Comparison of ENCODE assay signal across 8 cellular contexts in the genomic region with DNA sequence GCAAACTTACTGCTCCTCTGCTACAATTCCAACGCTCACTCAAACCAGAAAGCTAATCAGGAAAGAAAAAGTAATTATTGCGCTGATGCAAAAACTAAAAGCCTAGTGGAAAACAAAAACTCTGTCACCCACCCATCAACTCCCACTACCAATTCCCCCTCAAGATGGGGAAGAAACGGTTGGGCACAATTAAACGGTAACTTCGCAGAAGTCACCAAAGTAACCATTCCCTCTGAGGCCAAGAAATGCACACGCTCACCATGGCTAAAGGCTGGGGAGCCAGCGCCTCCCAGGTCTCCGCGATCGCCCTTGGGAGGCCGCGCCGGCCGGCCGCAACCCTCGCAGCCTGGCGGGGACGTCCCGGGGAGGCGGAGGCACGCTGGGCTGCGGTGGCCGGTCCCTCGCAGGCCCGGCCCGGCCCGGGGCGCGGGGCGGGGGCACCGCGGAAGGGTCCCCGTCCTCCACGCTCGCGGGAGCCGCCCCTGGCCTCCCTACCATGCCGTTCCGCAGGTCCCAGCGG. TPM values are rescaled to one million over a fixed set of nuclear protein-coding genes. Genes with fewer than 3 reads are reported as not detected.
DNase-seq lines count a peak whose midpoint lies in the region; ATAC-seq and TF ChIP-seq lines count a peak whose summit lies in the region.

No MANE protein-coding gene starts in this region.

- TF ChIP-seq CTCF in CD8-positive, alpha-beta T cell (IDR thresholded peaks at IDR 0.05), result no peak
- TF ChIP-seq CTCF in activated B cell treated with CpG ODN at 0.5 μM for 24 hours (IDR thresholded peaks at IDR 0.05) (no peak), neutrophil (IDR thresholded peaks at IDR 0.05) (no peak)

- no peaks in the 10 kb centered on the region for H3K9me3 ChIP-seq in CD8-positive, alpha-beta T cell (ENCODE audit: low read length)
- H3K9me3 ChIP-seq in neutrophil, result no peaks in the 10 kb centered on the region

- DNase-seq in CD8-positive, alpha-beta T cell, result no peak
- DNase-seq in activated B cell treated with CpG ODN at 0.5 μM for 24 hours, result no peak
- peak; percentile 58 for DNase-seq in germinal center (ENCODE audit: low spot score)
- no peak for DNase-seq in NK-92 treated with Interleukin-12 subunit alpha and Interleukin-12 subunit beta, amount 100 ng/mL, for 24 hours (lab: John Stamatoyannopoulos, UW)
- DNase-seq in NCI-H446 (lab: John Stamatoyannopoulos, UW), result no peak

- H3K4me3 Mint-ChIP-seq in CD8-positive, alpha-beta T cell, result peak overlapping the region; percentile 99
- H3K4me3 Mint-ChIP-seq in activated B cell treated with CpG ODN at 0.5 μM for 24 hours, result peak overlapping the region; percentile 99

- peak overlapping the region; percentile 84 for H3K4me3 ChIP-seq in CD8-positive, alpha-beta T cell (ENCODE audit: low read depth, low read length)
- peak overlapping the region; percentile 78 to 97 for H3K4me3 ChIP-seq in neutrophil (ENCODE audit: low read depth in 1 of 2, low read length in 1 of 2)

- peak overlapping the region; percentile 96 for H3K27ac Mint-ChIP-seq in CD8-positive, alpha-beta T cell
- peak overlapping the region; percentile 100 for H3K27ac Mint-ChIP-seq in activated B cell treated with CpG ODN at 0.5 μM for 24 hours

- intact Hi-C loops in CD8-positive, alpha-beta T cell (cut with DNase I, micrococcal nuclease), result loop anchor here (1.0 to 5.0 kb wide), 10 partner anchors 36 to 1226 kb away; a partner anchor contains a TSS
- intact Hi-C loops in activated B cell treated with CpG ODN at 0.5 μM for 24 hours (cut with micrococcal nuclease), result loop anchor here (1.0 to 5.0 kb wide), 10 partner anchors 46 to 1544 kb away; a partner anchor contains a TSS

- H3K36me3 Mint-ChIP-seq in CD8-positive, alpha-beta T cell, result peaks cover 31% of the 10 kb centered on the region
- H3K36me3 Mint-ChIP-seq in activated B cell treated with CpG ODN at 0.5 μM for 24 hours (ENCODE audit: low read depth), result peaks cover 25% of the 10 kb centered on the region

- H3K27me3 Mint-ChIP-seq in CD8-positive, alpha-beta T cell (ENCODE audit: low read depth), result no peaks in the 10 kb centered on the region
- no peaks in the 10 kb centered on the region for H3K27me3 Mint-ChIP-seq in activated B cell treated with CpG ODN at 0.5 μM for 24 hours

- H3K27ac ChIP-seq in CD8-positive, alpha-beta T cell (ENCODE audit: low read depth, low read length), result peak overlapping the region; percentile 96
- peak overlapping the region; percentile 97 for H3K27ac ChIP-seq in neutrophil

- POLR2A ChIA-PET in CD8-positive, alpha-beta T cell (lab: Charles Lee), result interaction anchor here (1.3 to 2.3 kb wide), 3 partner anchors 24 to 757 kb away, joined by 4 to 9 read pairs (median 5); a partner anchor contains a TSS
- POLR2A ChIA-PET in activated B cell treated with CpG ODN at 0.5 μM for 24 hours (lab: Charles Lee), result interaction anchor here (0.7 to 3.1 kb wide), 5 partner anchors 47 to 1226 kb away, joined by 3 to 15 read pairs (median 3); a partner anchor contains a TSS

- peaks cover 22% of the 10 kb centered on the region for H3K4me1 ChIP-seq in CD8-positive, alpha-beta T cell (ENCODE audit: insufficient read depth, low read length)
- H3K4me1 ChIP-seq in neutrophil (ENCODE audit: control insufficient read depth in 1 of 2, insufficient read depth in 1 of 2, low read depth in 1 of 2, low read length in 1 of 2), result peaks cover 30 to 36% of the 10 kb centered on the region in 2 experiments

- peaks cover 5% of the 10 kb centered on the region for H3K36me3 ChIP-seq in CD8-positive, alpha-beta T cell (ENCODE audit: insufficient read depth, low read length)
- peaks cover 18% of the 10 kb centered on the region for H3K36me3 ChIP-seq in neutrophil

- ATAC-seq in CD8-positive, alpha-beta T cell, result no peak
- ATAC-seq in GM19395 (IDR thresholded peaks at IDR 0.05; ENCODE audit: unreplicated experiment), result peak; percentile 33
- peak; percentile 23 for ATAC-seq in HG03469 (IDR thresholded peaks at IDR 0.05; ENCODE audit: unreplicated experiment)
- no peak for ATAC-seq in activated B cell treated with CpG ODN at 0.5 μM for 24 hours (ENCODE audit: low read depth)

- H3K9me3 Mint-ChIP-seq in CD8-positive, alpha-beta T cell, result no peaks in the 10 kb centered on the region
- no peaks in the 10 kb centered on the region for H3K9me3 Mint-ChIP-seq in activated B cell treated with CpG ODN at 0.5 μM for 24 hours

- H3K4me1 Mint-ChIP-seq in CD8-positive, alpha-beta T cell (ENCODE audit: low read depth), result peaks cover 39% of the 10 kb centered on the region
- H3K4me1 Mint-ChIP-seq in activated B cell treated with CpG ODN at 0.5 μM for 24 hours, result peaks cover 29% of the 10 kb centered on the region

- CTCF ChIA-PET in CD8-positive, alpha-beta T cell (lab: Charles Lee), result interaction anchor here (1.8 kb wide), 1 partner anchor 17 kb away, joined by 7 read pairs; no protein-coding TSS in a partner anchor
- CTCF ChIA-PET in activated B cell treated with CpG ODN at 0.5 μM for 24 hours (lab: Charles Lee), result no interaction called here

- H3K27me3 ChIP-seq in CD8-positive, alpha-beta T cell (ENCODE audit: insufficient read depth, low read length), result no peaks in the 10 kb centered on the region
- H3K27me3 ChIP-seq in neutrophil, result no peaks in the 10 kb centered on the region

RNA-seq across cellular contexts. Expression of a gene that starts 0.6 kb away (rescaled TPM):
- 100 to 1,000 TPM; 189 to 201 TPM for total RNA-seq in CD8-positive, alpha-beta T cell
- 124 and 159 TPM in 2 replicates for total RNA-seq in activated B cell treated with CpG ODN at 0.5 μM for 24 hours

RNA-seq across cellular contexts. Expression of a gene that starts 54.6 kb away (rescaled TPM):
- 10 to 100 TPM; 25.2 to 28.4 TPM for total RNA-seq in CD8-positive, alpha-beta T cell
- 52.5 and 55.8 TPM in 2 replicates for total RNA-seq in activated B cell treated with CpG ODN at 0.5 μM for 24 hours

Comparison
In these comparisons a context has a peak if more than half of its experiments do, and no peak if none do; other contexts are left out.
1. ATAC-seq: peak in GM19395 (single experiment) and HG03469 (single experiment); none in CD8-positive, alpha-beta T cell (single experiment) and activated B cell treated with CpG ODN at 0.5 μM for 24 hours (single experiment).